1 cellular context compared by ENCODE assay signal in the genomic region with DNA sequence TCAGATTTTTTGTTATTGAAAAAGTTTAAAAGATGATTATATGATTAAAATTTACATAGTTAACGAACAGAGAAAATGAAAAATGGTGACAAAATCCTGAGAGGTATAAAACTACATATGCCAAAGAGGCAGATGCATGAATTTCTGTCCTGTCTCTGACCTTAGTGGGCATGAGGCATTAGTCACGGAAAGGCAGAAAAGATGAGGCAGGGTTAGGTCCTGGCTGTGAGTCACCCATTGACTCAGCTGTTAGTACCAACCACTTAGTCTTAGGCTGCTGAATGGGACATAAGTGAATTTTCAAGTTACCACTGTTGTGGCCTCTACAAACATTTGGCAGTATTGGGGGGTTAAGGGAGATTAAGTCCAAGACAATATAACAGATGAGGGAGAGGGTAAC.
TF ChIP-seq lines count a peak whose summit lies in the region.

No MANE protein-coding gene starts in this region.

TF ChIP-seq in IMR-90, 13 proteins besides CTCF, POLR2A, EP300 and RAD21 (continued from another document):
- TF ChIP-seq, protein P1, sequence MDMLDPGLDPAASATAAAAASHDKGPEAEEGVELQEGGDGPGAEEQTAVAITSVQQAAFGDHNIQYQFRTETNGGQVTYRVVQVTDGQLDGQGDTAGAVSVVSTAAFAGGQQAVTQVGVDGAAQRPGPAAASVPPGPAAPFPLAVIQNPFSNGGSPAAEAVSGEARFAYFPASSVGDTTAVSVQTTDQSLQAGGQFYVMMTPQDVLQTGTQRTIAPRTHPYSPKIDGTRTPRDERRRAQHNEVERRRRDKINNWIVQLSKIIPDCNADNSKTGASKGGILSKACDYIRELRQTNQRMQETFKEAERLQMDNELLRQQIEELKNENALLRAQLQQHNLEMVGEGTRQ (IDR thresholded peaks at IDR 0.05; ENCODE audit: low read depth, low read length) = no peak
- TF ChIP-seq NFE2L2 (IDR thresholded peaks at IDR 0.05; ENCODE audit: low read depth, low read length) (peak; percentile 53; the same call in 1 of the 2 replicates), BHLHE40 (IDR thresholded peaks at IDR 0.05; ENCODE audit: low read depth, low read length) (peak; percentile 44; the same call in 1 of the 2 replicates), CEBPB (IDR thresholded peaks at IDR 0.05; ENCODE audit: low read depth, low read length) (no peak), RCOR1 (IDR thresholded peaks at IDR 0.05; ENCODE audit: insufficient replicate concordance, low read length) (peak; percentile 26), MAZ (IDR thresholded peaks at IDR 0.05; ENCODE audit: borderline replicate concordance, low read depth, low read length) (no peak), CHD1 (IDR thresholded peaks at IDR 0.05; ENCODE audit: low read depth, low read length) (no peak), FOS (IDR thresholded peaks at IDR 0.05; ENCODE audit: low read depth, low read length) (peak; percentile 97)
- TF ChIP-seq, protein P2, sequence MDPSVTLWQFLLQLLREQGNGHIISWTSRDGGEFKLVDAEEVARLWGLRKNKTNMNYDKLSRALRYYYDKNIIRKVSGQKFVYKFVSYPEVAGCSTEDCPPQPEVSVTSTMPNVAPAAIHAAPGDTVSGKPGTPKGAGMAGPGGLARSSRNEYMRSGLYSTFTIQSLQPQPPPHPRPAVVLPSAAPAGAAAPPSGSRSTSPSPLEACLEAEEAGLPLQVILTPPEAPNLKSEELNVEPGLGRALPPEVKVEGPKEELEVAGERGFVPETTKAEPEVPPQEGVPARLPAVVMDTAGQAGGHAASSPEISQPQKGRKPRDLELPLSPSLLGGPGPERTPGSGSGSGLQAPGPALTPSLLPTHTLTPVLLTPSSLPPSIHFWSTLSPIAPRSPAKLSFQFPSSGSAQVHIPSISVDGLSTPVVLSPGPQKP (IDR thresholded peaks at IDR 0.05; ENCODE audit: borderline replicate concordance, low read depth, low read length) = no peak
